ENCODE assay signal across 1 cellular context in the genomic region with DNA sequence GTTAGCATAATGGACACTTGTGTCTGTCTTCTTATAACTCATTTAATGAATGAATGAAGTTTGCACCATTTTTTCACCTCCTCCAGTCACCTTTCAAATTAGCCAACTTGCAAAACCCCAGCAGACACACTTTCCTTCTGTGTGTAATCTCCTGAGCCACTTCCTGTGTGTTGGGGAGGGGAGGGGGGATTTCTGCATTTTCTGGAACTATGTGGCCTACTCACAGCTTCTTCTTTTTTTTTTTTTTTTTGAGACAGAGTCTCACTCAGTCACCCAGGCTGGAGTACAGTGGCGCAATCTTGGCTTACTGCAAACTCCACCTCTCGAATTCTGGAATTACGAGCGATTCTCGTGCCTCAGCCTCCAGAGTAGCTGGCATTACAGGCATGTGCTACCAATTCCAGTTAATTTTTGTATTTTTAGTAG.
TF ChIP-seq lines count a peak whose summit lies in the region.

No MANE protein-coding gene starts in this region.

TF ChIP-seq in HepG2, 621 proteins besides CTCF, POLR2A, EP300 and RAD21 (continued from another document and continues in another):
- TF ChIP-seq CEBPG (CRISPR knock-in tag; IDR thresholded peaks at IDR 0.05) (peak; percentile 80), SP5 (CRISPR knock-in tag; IDR thresholded peaks at IDR 0.05; ENCODE audit: borderline replicate concordance, low read depth) (no peak), ETV6 (CRISPR knock-in tag; conservative IDR thresholded peaks at IDR 0.05) (no peak), CREM (IDR thresholded peaks at IDR 0.05) (0 out of 2 replicates have a peak, but pooled peaks have one; percentile 24), CREM (CRISPR knock-in tag; IDR thresholded peaks at IDR 0.05) (no peak), NAIF1 (CRISPR knock-in tag; IDR thresholded peaks at IDR 0.05; ENCODE audit: borderline replicate concordance) (no peak), GATAD2A (CRISPR knock-in tag; IDR thresholded peaks at IDR 0.05) (peak; percentile 82), GABPA (IDR thresholded peaks at IDR 0.05; ENCODE audit: low read depth, low read length) (no peak), GABPA (CRISPR knock-in tag; IDR thresholded peaks at IDR 0.05; ENCODE audit: low read depth) (peak; percentile 68), NFRKB (IDR thresholded peaks at IDR 0.05) (no peak), ELF3 (CRISPR knock-in tag; IDR thresholded peaks at IDR 0.05) (peak; percentile 25; the same call in 1 of the 2 replicates), LCORL (IDR thresholded peaks at IDR 0.05) (no peak), LCORL (CRISPR knock-in tag; IDR thresholded peaks at IDR 0.05) (0 out of 2 replicates have a peak, but pooled peaks have one; percentile 28), ZEB1 (IDR thresholded peaks at IDR 0.05; ENCODE audit: insufficient replicate concordance, low read depth) (no peak), SOX13 (IDR thresholded peaks at IDR 0.05) (no peak), SOX13 (CRISPR knock-in tag; conservative IDR thresholded peaks at IDR 0.05 in 1 of 2, IDR thresholded peaks at IDR 0.05 in 1 of 2) (peak in 1 of 2 experiments; percentile 53; a peak in 1 of 4 replicates), HDAC1 (CRISPR knock-in tag; IDR thresholded peaks at IDR 0.05) (peak; percentile 53; the same call in 1 of the 2 replicates), ELF1 (CRISPR knock-in tag; IDR thresholded peaks at IDR 0.05) (peak; percentile 50; the same call in 1 of the 2 replicates), ZNF670 (CRISPR knock-in tag; IDR thresholded peaks at IDR 0.05; ENCODE audit: borderline replicate concordance) (0 out of 2 replicates have a peak, but pooled peaks have one; percentile 25), SAP130 (CRISPR knock-in tag; IDR thresholded peaks at IDR 0.05; ENCODE audit: low read depth) (peak; percentile 55; the same call in 1 of the 2 replicates), CEBPB (IDR thresholded peaks at IDR 0.05; ENCODE audit: borderline replicate concordance, low read depth, low read length) (peak; percentile 65), ZFP36L2 (CRISPR knock-in tag; IDR thresholded peaks at IDR 0.05) (no peak), XRCC5 (optimal IDR thresholded peaks at IDR 0.05; ENCODE audit: low read length) (peak; percentile 24), SOX6 (IDR thresholded peaks at IDR 0.05) (no peak), SOX6 (CRISPR knock-in tag; IDR thresholded peaks at IDR 0.05) (0 out of 2 replicates have a peak, but pooled peaks have one; percentile 21), RARA (CRISPR knock-in tag; IDR thresholded peaks at IDR 0.05) (peak; percentile 51), DR1 (CRISPR knock-in tag; IDR thresholded peaks at IDR 0.05) (no peak), TARDBP (CRISPR knock-in tag; IDR thresholded peaks at IDR 0.05) (no peak), RBM39 (IDR thresholded peaks at IDR 0.05; ENCODE audit: low read depth, low read length, poor library complexity, severe bottlenecking) (no peak), ETV5 (CRISPR knock-in tag; IDR thresholded peaks at IDR 0.05; ENCODE audit: borderline replicate concordance) (peak; percentile 77), ARNTL (CRISPR knock-in tag; IDR thresholded peaks at IDR 0.05) (no peak)
- TF ChIP-seq, protein P1, sequence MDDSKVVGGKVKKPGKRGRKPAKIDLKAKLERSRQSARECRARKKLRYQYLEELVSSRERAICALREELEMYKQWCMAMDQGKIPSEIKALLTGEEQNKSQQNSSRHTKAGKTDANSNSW (CRISPR knock-in tag; IDR thresholded peaks at IDR 0.05; ENCODE audit: borderline replicate concordance) = no peak
- TF ChIP-seq, protein P2, sequence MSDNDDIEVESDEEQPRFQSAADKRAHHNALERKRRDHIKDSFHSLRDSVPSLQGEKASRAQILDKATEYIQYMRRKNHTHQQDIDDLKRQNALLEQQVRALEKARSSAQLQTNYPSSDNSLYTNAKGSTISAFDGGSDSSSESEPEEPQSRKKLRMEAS (IDR thresholded peaks at IDR 0.05) = 0 out of 2 replicates have a peak, but pooled peaks have one; percentile 25
- TF ChIP-seq, protein P3, sequence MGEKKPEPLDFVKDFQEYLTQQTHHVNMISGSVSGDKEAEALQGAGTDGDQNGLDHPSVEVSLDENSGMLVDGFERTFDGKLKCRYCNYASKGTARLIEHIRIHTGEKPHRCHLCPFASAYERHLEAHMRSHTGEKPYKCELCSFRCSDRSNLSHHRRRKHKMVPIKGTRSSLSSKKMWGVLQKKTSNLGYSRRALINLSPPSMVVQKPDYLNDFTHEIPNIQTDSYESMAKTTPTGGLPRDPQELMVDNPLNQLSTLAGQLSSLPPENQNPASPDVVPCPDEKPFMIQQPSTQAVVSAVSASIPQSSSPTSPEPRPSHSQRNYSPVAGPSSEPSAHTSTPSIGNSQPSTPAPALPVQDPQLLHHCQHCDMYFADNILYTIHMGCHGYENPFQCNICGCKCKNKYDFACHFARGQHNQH (CRISPR knock-in tag; IDR thresholded peaks at IDR 0.05) = peak; percentile 32; the same call in 1 of the 2 replicates
- TF ChIP-seq, protein P4, sequence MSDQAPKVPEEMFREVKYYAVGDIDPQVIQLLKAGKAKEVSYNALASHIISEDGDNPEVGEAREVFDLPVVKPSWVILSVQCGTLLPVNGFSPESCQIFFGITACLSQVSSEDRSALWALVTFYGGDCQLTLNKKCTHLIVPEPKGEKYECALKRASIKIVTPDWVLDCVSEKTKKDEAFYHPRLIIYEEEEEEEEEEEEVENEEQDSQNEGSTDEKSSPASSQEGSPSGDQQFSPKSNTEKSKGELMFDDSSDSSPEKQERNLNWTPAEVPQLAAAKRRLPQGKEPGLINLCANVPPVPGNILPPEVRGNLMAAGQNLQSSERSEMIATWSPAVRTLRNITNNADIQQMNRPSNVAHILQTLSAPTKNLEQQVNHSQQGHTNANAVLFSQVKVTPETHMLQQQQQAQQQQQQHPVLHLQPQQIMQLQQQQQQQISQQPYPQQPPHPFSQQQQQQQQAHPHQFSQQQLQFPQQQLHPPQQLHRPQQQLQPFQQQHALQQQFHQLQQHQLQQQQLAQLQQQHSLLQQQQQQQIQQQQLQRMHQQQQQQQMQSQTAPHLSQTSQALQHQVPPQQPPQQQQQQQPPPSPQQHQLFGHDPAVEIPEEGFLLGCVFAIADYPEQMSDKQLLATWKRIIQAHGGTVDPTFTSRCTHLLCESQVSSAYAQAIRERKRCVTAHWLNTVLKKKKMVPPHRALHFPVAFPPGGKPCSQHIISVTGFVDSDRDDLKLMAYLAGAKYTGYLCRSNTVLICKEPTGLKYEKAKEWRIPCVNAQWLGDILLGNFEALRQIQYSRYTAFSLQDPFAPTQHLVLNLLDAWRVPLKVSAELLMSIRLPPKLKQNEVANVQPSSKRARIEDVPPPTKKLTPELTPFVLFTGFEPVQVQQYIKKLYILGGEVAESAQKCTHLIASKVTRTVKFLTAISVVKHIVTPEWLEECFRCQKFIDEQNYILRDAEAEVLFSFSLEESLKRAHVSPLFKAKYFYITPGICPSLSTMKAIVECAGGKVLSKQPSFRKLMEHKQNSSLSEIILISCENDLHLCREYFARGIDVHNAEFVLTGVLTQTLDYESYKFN (CRISPR knock-in tag; conservative IDR thresholded peaks at IDR 0.05) = peak; percentile 42
- TF ChIP-seq, protein P5, sequence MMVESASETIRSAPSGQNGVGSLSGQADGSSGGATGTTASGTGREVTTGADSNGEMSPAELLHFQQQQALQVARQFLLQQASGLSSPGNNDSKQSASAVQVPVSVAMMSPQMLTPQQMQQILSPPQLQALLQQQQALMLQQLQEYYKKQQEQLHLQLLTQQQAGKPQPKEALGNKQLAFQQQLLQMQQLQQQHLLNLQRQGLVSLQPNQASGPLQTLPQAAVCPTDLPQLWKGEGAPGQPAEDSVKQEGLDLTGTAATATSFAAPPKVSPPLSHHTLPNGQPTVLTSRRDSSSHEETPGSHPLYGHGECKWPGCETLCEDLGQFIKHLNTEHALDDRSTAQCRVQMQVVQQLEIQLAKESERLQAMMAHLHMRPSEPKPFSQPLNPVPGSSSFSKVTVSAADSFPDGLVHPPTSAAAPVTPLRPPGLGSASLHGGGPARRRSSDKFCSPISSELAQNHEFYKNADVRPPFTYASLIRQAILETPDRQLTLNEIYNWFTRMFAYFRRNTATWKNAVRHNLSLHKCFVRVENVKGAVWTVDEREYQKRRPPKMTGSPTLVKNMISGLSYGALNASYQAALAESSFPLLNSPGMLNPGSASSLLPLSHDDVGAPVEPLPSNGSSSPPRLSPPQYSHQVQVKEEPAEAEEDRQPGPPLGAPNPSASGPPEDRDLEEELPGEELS (CRISPR knock-in tag; IDR thresholded peaks at IDR 0.05) = 0 out of 2 replicates have a peak, but pooled peaks have one; percentile 24
- TF ChIP-seq, protein P6, sequence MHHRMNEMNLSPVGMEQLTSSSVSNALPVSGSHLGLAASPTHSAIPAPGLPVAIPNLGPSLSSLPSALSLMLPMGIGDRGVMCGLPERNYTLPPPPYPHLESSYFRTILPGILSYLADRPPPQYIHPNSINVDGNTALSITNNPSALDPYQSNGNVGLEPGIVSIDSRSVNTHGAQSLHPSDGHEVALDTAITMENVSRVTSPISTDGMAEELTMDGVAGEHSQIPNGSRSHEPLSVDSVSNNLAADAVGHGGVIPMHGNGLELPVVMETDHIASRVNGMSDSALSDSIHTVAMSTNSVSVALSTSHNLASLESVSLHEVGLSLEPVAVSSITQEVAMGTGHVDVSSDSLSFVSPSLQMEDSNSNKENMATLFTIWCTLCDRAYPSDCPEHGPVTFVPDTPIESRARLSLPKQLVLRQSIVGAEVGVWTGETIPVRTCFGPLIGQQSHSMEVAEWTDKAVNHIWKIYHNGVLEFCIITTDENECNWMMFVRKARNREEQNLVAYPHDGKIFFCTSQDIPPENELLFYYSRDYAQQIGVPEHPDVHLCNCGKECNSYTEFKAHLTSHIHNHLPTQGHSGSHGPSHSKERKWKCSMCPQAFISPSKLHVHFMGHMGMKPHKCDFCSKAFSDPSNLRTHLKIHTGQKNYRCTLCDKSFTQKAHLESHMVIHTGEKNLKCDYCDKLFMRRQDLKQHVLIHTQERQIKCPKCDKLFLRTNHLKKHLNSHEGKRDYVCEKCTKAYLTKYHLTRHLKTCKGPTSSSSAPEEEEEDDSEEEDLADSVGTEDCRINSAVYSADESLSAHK (CRISPR knock-in tag; IDR thresholded peaks at IDR 0.05; ENCODE audit: borderline replicate concordance) = no peak
- TF ChIP-seq, protein P7, sequence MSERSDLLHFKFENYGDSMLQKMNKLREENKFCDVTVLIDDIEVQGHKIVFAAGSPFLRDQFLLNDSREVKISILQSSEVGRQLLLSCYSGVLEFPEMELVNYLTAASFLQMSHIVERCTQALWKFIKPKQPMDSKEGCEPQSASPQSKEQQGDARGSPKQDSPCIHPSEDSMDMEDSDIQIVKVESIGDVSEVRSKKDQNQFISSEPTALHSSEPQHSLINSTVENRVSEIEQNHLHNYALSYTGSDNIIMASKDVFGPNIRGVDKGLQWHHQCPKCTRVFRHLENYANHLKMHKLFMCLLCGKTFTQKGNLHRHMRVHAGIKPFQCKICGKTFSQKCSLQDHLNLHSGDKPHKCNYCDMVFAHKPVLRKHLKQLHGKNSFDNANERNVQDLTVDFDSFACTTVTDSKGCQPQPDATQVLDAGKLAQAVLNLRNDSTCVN (CRISPR knock-in tag; IDR thresholded peaks at IDR 0.05; ENCODE audit: borderline replicate concordance) = peak; percentile 98
- TF ChIP-seq, protein P8, sequence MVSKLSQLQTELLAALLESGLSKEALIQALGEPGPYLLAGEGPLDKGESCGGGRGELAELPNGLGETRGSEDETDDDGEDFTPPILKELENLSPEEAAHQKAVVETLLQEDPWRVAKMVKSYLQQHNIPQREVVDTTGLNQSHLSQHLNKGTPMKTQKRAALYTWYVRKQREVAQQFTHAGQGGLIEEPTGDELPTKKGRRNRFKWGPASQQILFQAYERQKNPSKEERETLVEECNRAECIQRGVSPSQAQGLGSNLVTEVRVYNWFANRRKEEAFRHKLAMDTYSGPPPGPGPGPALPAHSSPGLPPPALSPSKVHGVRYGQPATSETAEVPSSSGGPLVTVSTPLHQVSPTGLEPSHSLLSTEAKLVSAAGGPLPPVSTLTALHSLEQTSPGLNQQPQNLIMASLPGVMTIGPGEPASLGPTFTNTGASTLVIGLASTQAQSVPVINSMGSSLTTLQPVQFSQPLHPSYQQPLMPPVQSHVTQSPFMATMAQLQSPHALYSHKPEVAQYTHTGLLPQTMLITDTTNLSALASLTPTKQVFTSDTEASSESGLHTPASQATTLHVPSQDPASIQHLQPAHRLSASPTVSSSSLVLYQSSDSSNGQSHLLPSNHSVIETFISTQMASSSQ (IDR thresholded peaks at IDR 0.05; ENCODE audit: low read depth) = no peak
- TF ChIP-seq, protein P8 (CRISPR knock-in tag; IDR thresholded peaks at IDR 0.05; ENCODE audit: borderline replicate concordance) = 0 out of 2 replicates have a peak, but pooled peaks have one; percentile 21
- TF ChIP-seq, protein P9, sequence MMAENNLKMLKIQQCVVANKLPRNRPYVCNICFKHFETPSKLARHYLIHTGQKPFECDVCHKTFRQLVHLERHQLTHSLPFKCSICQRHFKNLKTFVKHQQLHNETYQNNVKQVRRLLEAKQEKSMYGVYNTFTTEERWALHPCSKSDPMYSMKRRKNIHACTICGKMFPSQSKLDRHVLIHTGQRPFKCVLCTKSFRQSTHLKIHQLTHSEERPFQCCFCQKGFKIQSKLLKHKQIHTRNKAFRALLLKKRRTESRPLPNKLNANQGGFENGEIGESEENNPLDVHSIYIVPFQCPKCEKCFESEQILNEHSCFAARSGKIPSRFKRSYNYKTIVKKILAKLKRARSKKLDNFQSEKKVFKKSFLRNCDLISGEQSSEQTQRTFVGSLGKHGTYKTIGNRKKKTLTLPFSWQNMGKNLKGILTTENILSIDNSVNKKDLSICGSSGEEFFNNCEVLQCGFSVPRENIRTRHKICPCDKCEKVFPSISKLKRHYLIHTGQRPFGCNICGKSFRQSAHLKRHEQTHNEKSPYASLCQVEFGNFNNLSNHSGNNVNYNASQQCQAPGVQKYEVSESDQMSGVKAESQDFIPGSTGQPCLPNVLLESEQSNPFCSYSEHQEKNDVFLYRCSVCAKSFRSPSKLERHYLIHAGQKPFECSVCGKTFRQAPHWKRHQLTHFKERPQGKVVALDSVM (CRISPR knock-in tag; IDR thresholded peaks at IDR 0.05) = peak; percentile 59
- TF ChIP-seq, protein P10, sequence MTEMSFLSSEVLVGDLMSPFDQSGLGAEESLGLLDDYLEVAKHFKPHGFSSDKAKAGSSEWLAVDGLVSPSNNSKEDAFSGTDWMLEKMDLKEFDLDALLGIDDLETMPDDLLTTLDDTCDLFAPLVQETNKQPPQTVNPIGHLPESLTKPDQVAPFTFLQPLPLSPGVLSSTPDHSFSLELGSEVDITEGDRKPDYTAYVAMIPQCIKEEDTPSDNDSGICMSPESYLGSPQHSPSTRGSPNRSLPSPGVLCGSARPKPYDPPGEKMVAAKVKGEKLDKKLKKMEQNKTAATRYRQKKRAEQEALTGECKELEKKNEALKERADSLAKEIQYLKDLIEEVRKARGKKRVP (CRISPR knock-in tag; IDR thresholded peaks at IDR 0.05) = peak in 1 of 2 experiments; percentile 34; a peak in 1 of 4 replicates
